In the genomic region with DNA sequence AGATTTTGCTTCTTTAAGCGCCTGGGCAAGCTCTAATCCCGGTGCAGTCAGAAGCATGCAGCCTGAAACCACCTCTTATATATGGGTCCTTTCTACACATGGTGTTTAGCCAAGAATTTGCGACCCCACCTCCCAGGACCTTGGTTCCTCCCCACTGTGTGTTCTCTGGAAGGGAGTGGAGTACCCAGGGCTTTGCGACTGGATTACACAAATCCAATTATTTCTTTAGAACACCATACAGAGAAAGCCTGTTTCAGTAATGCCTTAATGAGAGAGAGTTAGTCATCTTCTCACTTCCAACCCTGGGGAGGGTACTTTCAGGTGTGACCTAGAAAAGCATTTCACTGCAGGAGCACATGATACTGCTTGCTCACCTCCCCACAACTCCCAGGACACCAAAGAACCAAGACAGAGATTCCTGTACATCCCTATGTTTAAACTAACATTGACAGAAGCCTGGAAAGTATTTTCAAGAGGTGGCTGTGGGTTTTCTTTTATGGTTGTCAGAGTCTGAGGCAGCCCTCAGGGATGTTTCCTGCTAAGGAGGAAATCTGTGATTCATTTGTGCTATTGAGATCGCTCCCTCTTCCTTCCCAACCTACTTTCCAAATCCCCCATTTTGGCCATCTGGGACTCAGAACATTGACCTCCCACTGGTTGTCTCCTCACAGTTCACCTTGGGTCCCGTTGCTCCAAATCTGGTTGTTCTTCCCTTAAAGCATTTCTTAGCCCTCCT, we compare ENCODE assay signal across 17 cellular contexts. TPM values are rescaled to one million over a fixed set of nuclear protein-coding genes. Genes with fewer than 3 reads are reported as not detected.
DNase-seq lines count a peak whose midpoint lies in the region; ATAC-seq and TF ChIP-seq lines count a peak whose summit lies in the region.
"Had no signal": no experiment of that assay in that cellular context is flagged by ENCODE, and none has a peak within 500 bp of the region (broad histone marks: within the 10 kb centered on the region; RNA-seq: fewer than 3 reads in every experiment).

Gene CAPN14, minus strand, starts transcription at position 51 of the 736 bp plus-strand sequence. CDS start 12,068 bp downstream, outside the sequence.

- no peaks in the 10 kb centered on the region for H4K20me1 ChIP-seq in osteoblast (ENCODE audit: insufficient read depth, low read length)

- peak within 1 kb of the TSS; percentile 59 for H3K27ac Mint-ChIP-seq in activated T-helper 2 cell treated with anti-CD3 and anti-CD28 coated beads, Interferon-gamma antibody, Interleukin-2, Interleukin-4, amounts not matched to agents 10 μg/mL and 5 μg/mL and 100 μg/mL, durations not matched to agents 14 hours and 24 hours and 36 hours
- H3K27ac Mint-ChIP-seq: activated CD8-positive, alpha-beta memory T cell treated with anti-CD3 and anti-CD28 coated beads, Interleukin-2, amount 10 ng/mL, durations not matched to agents 7 days and 5 days had no signal

- intact Hi-C loops in activated T-helper 2 cell treated with anti-CD3 and anti-CD28 coated beads, Interferon-gamma antibody, Interleukin-2, Interleukin-4, amounts not matched to agents 10 μg/mL and 5 μg/mL and 100 μg/mL, durations not matched to agents 14 hours and 24 hours and 36 hours (cut with micrococcal nuclease) = no loop called here

- H3K36me3 Mint-ChIP-seq in activated T-helper 2 cell treated with anti-CD3 and anti-CD28 coated beads, Interferon-gamma antibody, Interleukin-2, Interleukin-4, amounts not matched to agents 10 μg/mL and 5 μg/mL and 100 μg/mL, durations not matched to agents 14 hours and 24 hours and 36 hours (ENCODE audit: low read depth) = no peaks in the 10 kb centered on the region
- H3K36me3 Mint-ChIP-seq: activated CD8-positive, alpha-beta memory T cell treated with anti-CD3 and anti-CD28 coated beads, Interleukin-2, amount 10 ng/mL, durations not matched to agents 7 days and 5 days had no signal

- H3K27ac ChIP-seq in HEK293 (ENCODE audit: extremely low read depth, low read depth, low read length) = no peak within 1 kb of the TSS
- H3K27ac ChIP-seq in osteoblast (ENCODE audit: low read depth, low read length) = no peak within 1 kb of the TSS
- H3K27ac ChIP-seq: brain microvascular endothelial cell had no signal

- no peaks in the 10 kb centered on the region for H3K9me3 Mint-ChIP-seq in activated T-helper 2 cell treated with anti-CD3 and anti-CD28 coated beads, Interferon-gamma antibody, Interleukin-2, Interleukin-4, amounts not matched to agents 10 μg/mL and 5 μg/mL and 100 μg/mL, durations not matched to agents 14 hours and 24 hours and 36 hours

- H2AFZ ChIP-seq in osteoblast (ENCODE audit: low read length) = no peak within 1 kb of the TSS

- H3K27me3 Mint-ChIP-seq in activated T-helper 2 cell treated with anti-CD3 and anti-CD28 coated beads, Interferon-gamma antibody, Interleukin-2, Interleukin-4, amounts not matched to agents 10 μg/mL and 5 μg/mL and 100 μg/mL, durations not matched to agents 14 hours and 24 hours and 36 hours (ENCODE audit: low read depth) = peaks cover 2% of the 10 kb centered on the region

- H3K79me2 ChIP-seq in osteoblast (ENCODE audit: insufficient read depth, low read length) = no peaks in the 10 kb centered on the region

- peaks cover 57% of the 10 kb centered on the region for H3K4me1 Mint-ChIP-seq in activated T-helper 2 cell treated with anti-CD3 and anti-CD28 coated beads, Interferon-gamma antibody, Interleukin-2, Interleukin-4, amounts not matched to agents 10 μg/mL and 5 μg/mL and 100 μg/mL, durations not matched to agents 14 hours and 24 hours and 36 hours (ENCODE audit: low read depth)

- no peak for ATAC-seq in GM18520 (IDR thresholded peaks at IDR 0.05; ENCODE audit: unreplicated experiment)
- ATAC-seq: HCT116, SK-N-SH treated with all-trans-retinoic acid at 6 μM for 48 hours had no signal

- H3K36me3 ChIP-seq in HEK293 (ENCODE audit: control insufficient read depth in 2 of 2, insufficient read depth in 1 of 2, low read length in 2 of 2) (no peaks in the 10 kb centered on the region), osteoblast (ENCODE audit: insufficient read depth, low read length) (no peaks in the 10 kb centered on the region)
- H3K36me3 ChIP-seq: brain microvascular endothelial cell had no signal

- no peak within 1 kb of the TSS for H3K4me2 ChIP-seq in osteoblast (ENCODE audit: insufficient read depth, low read length)

- POLR2A ChIA-PET in HEK293 (lab: Yijun Ruan, JAX) = no interaction called here

- TF ChIP-seq CTCF in HEK293 (tag by site-specific recombination; IDR thresholded peaks at IDR 0.05) (no peak), osteoblast (IDR thresholded peaks at IDR 0.05; ENCODE audit: extremely low read depth, low read depth, low read length) (no peak)

- H3K4me1 ChIP-seq in HEK293 (ENCODE audit: control insufficient read depth, insufficient read depth, low read length) (no peaks in the 10 kb centered on the region), osteoblast (ENCODE audit: insufficient read depth, low read length) (no peaks in the 10 kb centered on the region)

- H3K4me3 ChIP-seq in HEK293 (ENCODE audit: low read depth, low read length) (no peak within 1 kb of the TSS), osteoblast (ENCODE audit: insufficient read depth, low read length) (no peak within 1 kb of the TSS)
- H3K4me3 ChIP-seq: lung had no signal

- H3K4me3 Mint-ChIP-seq in activated T-helper 2 cell treated with anti-CD3 and anti-CD28 coated beads, Interferon-gamma antibody, Interleukin-2, Interleukin-4, amounts not matched to agents 10 μg/mL and 5 μg/mL and 100 μg/mL, durations not matched to agents 14 hours and 24 hours and 36 hours (ENCODE audit: low read depth) = no peak within 1 kb of the TSS
- H3K4me3 Mint-ChIP-seq: activated CD8-positive, alpha-beta memory T cell treated with anti-CD3 and anti-CD28 coated beads, Interleukin-2, amount 10 ng/mL, durations not matched to agents 7 days and 5 days had no signal

- peaks cover 15% of the 10 kb centered on the region for H3K27me3 ChIP-seq in osteoblast (ENCODE audit: insufficient read depth, low read length)
- H3K27me3 ChIP-seq: brain microvascular endothelial cell had no signal

- CTCF ChIA-PET in HEK293 (lab: Yijun Ruan, JAX) = interaction anchor here (0.6 kb wide), 1 partner anchor 137 kb away, joined by 7 read pairs; no protein-coding TSS in a partner anchor

- H3K9me3 ChIP-seq in HEK293 (ENCODE audit: control insufficient read depth, insufficient read depth, low read depth, low read length) (no peaks in the 10 kb centered on the region), osteoblast (ENCODE audit: low read depth, low read length) (no peaks in the 10 kb centered on the region)

- DNase-seq in EH (ENCODE audit: low read depth) (peak; percentile 50), osteoblast (ENCODE audit: insufficient read length, low spot score, missing footprints) (peak; percentile 65), NCI-H345 (lab: John Stamatoyannopoulos, UW) (no peak)
- DNase-seq in activated T-helper 2 cell treated with anti-CD3 and anti-CD28 coated beads, Interferon-gamma antibody, Interleukin-2, Interleukin-4, amounts not matched to agents 10 μg/mL and 5 μg/mL and 100 μg/mL, durations not matched to agents 14 hours and 24 hours and 36 hours (ENCODE audit: low spot score) = no peak
- DNase-seq in activated CD4-positive, CD25-positive, alpha-beta regulatory T cell (lab: John Stamatoyannopoulos, UW) = no peak
- DNase-seq: activated CD8-positive, alpha-beta memory T cell treated with anti-CD3 and anti-CD28 coated beads, Interleukin-2, amount 10 ng/mL, durations not matched to agents 7 days and 5 days; activated naive CD4-positive, alpha-beta T cell treated with anti-CD3 and anti-CD28 coated beads, Interleukin-2, amount 50 U/mL, for 16 hours; brain microvascular endothelial cell; KG1; NCI-H1417; stimulated activated naive CD4-positive, alpha-beta T cell had no signal

TF ChIP-seq in HEK293, 187 proteins besides CTCF, POLR2A, EP300 and RAD21 (continues in another document):
- no peak for TF ChIP-seq SP3 (tag by site-specific recombination; IDR thresholded peaks at IDR 0.05)
- no peak for TF ChIP-seq ZFP41 (tag by site-specific recombination; IDR thresholded peaks at IDR 0.05; ENCODE audit: borderline replicate concordance)
- TF ChIP-seq WT1 (tag by site-specific recombination; IDR thresholded peaks at IDR 0.05) = peak; percentile 65
- TF ChIP-seq ZNF394 (tag by site-specific recombination; IDR thresholded peaks at IDR 0.05; ENCODE audit: borderline replicate concordance) = no peak
- TF ChIP-seq REPIN1 (tag by site-specific recombination; IDR thresholded peaks at IDR 0.05; ENCODE audit: low read depth) = no peak
- TF ChIP-seq ZNF169 (tag by site-specific recombination; IDR thresholded peaks at IDR 0.05) = no peak
- no peak for TF ChIP-seq KLF16 (tag by site-specific recombination; IDR thresholded peaks at IDR 0.05)
- TF ChIP-seq ZNF19 (tag by site-specific recombination; IDR thresholded peaks at IDR 0.05; ENCODE audit: low read depth) = no peak
- no peak for TF ChIP-seq BCL11B (tag by site-specific recombination; IDR thresholded peaks at IDR 0.05; ENCODE audit: low read depth)
- peak; percentile 56 for TF ChIP-seq ZIC2 (tag by site-specific recombination; IDR thresholded peaks at IDR 0.05)
- no peak for TF ChIP-seq ZNF701 (tag by site-specific recombination; IDR thresholded peaks at IDR 0.05)
- no peak for TF ChIP-seq ZNF561 (tag by site-specific recombination; IDR thresholded peaks at IDR 0.05; ENCODE audit: borderline replicate concordance)
- no peak for TF ChIP-seq ZNF114 (tag by site-specific recombination; IDR thresholded peaks at IDR 0.05)
- no peak for TF ChIP-seq ZNF223 (tag by site-specific recombination; IDR thresholded peaks at IDR 0.05)

RNA-seq across cellular contexts. Expression of gene CAPN14, which starts in this region (rescaled TPM):
- 0.18 and 0.27 TPM in 2 replicates for total RNA-seq in activated T-helper 2 cell treated with anti-CD3 and anti-CD28 coated beads, Interferon-gamma antibody, Interleukin-2, Interleukin-4, amounts not matched to agents 10 μg/mL and 5 μg/mL and 100 μg/mL, durations not matched to agents 14 hours and 24 hours and 36 hours
- total RNA-seq in osteoblast = under 0.01 TPM in 2 replicates
- total RNA-seq: skeletal muscle tissue had no signal

Comparison
In these comparisons a context has a peak if more than half of its experiments do, and no peak if none do; other contexts are left out.
1. Peak in DNase-seq in osteoblast; RNA of the gene not detected or under 1 TPM.